Comparison of ENCODE assay signal across 21 cellular contexts in genomic region chr10:68938884-68939283, GRCh38.
"Had no signal": no experiment of that assay in that cellular context is flagged by ENCODE, and none has a peak within 500 bp of the region (broad histone marks: within the 10 kb centered on the region; RNA-seq: fewer than 3 reads in every experiment).

No MANE protein-coding gene starts in this region.

- DNase-seq: activated CD4-positive, alpha-beta T cell treated with anti-CD3 and anti-CD28 coated beads for 4 hours; activated CD4-positive, alpha-beta T cell treated with anti-CD3 and anti-CD28 coated beads, Interleukin-2, amount 50 U/mL, for 48 hours; activated CD4-positive, CD25-positive, alpha-beta regulatory T cell; activated naive CD4-positive, alpha-beta T cell treated with Interleukin-2 at 50 U/mL for 16 hours; head of caudate nucleus; hypothalamus; left ventricle myocardium superior; midbrain; natural killer cell; retina; spleen; stimulated activated CD4-positive, alpha-beta T cell treated with anti-CD3 and anti-CD28 coated beads, Interleukin-4, amount 100 ng/mL, for 24 hours; testis; trophoblast cell; uterus had no signal

- H3K4me1 ChIP-seq: adrenal gland, ascending aorta, esophagus muscularis mucosa, gastroesophageal sphincter, spleen, testis, uterus had no signal

- H3K4me3 ChIP-seq: adrenal gland, ascending aorta, coronary artery, esophagus muscularis mucosa, gastroesophageal sphincter, spleen, testis, uterus had no signal

- H3K27ac ChIP-seq: adrenal gland, ascending aorta, coronary artery, esophagus muscularis mucosa, gastroesophageal sphincter, spleen, testis, uterus had no signal

- H3K36me3 ChIP-seq: uterus had no signal

- H3K4me3 Mint-ChIP-seq: natural killer cell; T-helper 1 cell treated with Interleukin-12 subunit alpha and Interleukin-12 subunit beta and Interleukin-4 antibody, amounts not matched to agents 30 μg/mL and 1 μg/mL, for 36 hours had no signal

- H3K9me3 ChIP-seq: adrenal gland, ascending aorta, esophagus muscularis mucosa, gastroesophageal sphincter, spleen, testis, uterus had no signal

- H3K9me3 Mint-ChIP-seq: natural killer cell; T-helper 1 cell treated with Interleukin-12 subunit alpha and Interleukin-12 subunit beta and Interleukin-4 antibody, amounts not matched to agents 30 μg/mL and 1 μg/mL, for 36 hours had no signal

- H3K27me3 ChIP-seq: adrenal gland, ascending aorta, esophagus muscularis mucosa, gastroesophageal sphincter, spleen, testis, uterus had no signal

- ATAC-seq: gastroesophageal sphincter, left ventricle myocardium superior, natural killer cell had no signal
